ENCODE assay signal across 1 cellular context in the genomic region with DNA sequence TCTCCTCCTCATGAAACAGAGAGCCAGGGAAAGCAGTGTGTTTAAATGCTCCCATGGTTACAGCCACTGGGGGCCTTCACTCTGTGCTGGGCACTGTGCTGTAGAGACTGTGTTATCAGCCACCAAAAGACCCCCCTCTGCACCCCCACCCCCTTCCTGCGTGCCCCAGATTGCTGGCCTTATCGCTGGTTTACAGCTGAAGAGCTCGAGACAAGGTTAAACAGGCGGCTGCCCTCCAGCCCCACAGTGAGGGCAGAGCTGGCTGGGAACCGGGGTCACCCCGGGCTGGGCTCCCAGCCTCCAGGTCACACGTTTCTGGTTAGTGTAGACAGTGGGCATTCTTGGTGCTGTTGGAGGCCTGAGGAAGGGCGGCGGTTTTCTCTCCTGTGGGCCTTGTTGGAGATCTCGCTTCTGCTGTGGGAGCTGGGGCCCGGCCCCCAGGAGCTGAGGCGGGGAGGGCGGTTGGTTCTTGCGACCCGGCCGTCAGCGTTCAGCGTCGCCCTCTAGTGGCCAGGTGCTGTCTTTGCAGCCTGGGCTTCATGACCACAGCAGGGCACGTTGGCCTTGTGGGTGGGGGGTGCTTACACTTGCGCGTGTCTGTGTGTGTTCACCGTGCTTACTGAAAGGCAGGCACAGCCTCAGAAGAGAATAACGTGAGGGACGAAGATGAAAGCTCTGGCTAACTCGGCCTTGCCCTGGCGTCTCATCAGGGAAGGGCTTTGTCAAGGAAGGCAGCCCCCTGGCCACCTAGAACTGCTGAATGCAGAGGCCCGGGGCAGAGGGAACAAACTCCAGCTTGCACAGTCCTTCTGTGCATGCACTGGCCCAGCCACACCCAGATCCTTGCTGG.
TF ChIP-seq lines count a peak whose summit lies in the region.

No MANE protein-coding gene starts in this region.

TF ChIP-seq in endothelial cell of umbilical vein, 7 proteins besides CTCF, POLR2A, EP300 and RAD21 (continued from another document):
- no peak for TF ChIP-seq GATA2 (IDR thresholded peaks at IDR 0.05; ENCODE audit: insufficient read depth, insufficient read length, low read depth, low read length)
